Comparison of ENCODE assay signal across 1 cellular context in the genomic region with DNA sequence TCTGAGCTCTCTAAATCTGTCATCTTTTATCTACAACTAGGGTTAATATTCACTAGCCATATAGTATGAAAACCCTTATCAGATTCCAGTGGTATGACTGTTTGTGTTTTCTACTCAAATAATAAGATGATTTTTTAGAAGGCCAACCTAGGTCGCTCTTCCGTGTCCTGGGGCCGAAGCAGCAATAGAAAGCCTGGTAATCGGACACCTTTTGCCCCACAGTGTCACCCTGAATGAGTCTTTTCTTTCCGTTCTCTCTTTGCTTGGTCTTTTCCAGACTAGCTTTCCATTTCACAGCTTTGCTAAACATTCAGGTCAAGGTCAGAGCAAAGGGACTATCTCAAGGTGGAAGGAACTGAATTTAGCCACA.
TF ChIP-seq lines count a peak whose summit lies in the region.

No MANE protein-coding gene starts in this region.

TF ChIP-seq in HepG2, 621 proteins besides CTCF, POLR2A, EP300 and RAD21 (continued from another document):
- TF ChIP-seq ZNF670 (CRISPR knock-in tag; IDR thresholded peaks at IDR 0.05; ENCODE audit: borderline replicate concordance) = no peak
- TF ChIP-seq ZNF549 (CRISPR knock-in tag; IDR thresholded peaks at IDR 0.05) = no peak
- TF ChIP-seq, protein P1, sequence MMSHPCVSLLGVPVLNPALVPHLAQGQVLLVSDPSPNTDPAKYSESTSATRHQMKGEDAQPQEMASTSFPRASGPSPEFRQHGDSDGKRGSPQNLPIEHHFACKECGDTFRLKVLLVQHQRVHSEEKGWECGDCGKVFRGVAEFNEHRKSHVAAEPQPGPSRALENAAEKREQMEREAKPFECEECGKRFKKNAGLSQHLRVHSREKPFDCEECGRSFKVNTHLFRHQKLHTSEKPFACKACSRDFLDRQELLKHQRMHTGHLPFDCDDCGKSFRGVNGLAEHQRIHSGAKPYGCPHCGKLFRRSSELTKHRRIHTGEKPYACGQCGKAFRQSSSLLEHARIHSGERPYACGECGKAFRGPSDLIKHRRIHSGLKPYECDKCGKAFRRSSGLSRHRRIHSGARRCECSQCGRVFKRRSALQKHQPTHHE (CRISPR knock-in tag; IDR thresholded peaks at IDR 0.05; ENCODE audit: borderline replicate concordance) = no peak
- TF ChIP-seq YEATS4 (CRISPR knock-in tag; IDR thresholded peaks at IDR 0.05; ENCODE audit: borderline replicate concordance) = peak; percentile 28; the same call in 1 of the 2 replicates
- TF ChIP-seq ELF1 (CRISPR knock-in tag; IDR thresholded peaks at IDR 0.05) = peak; percentile 38; the same call in 1 of the 2 replicates
- peak; percentile 95 for TF ChIP-seq RARA (CRISPR knock-in tag; IDR thresholded peaks at IDR 0.05)
- peak; percentile 98 for TF ChIP-seq SIX1 (CRISPR knock-in tag; IDR thresholded peaks at IDR 0.05; ENCODE audit: borderline replicate concordance)
- TF ChIP-seq, protein P2, sequence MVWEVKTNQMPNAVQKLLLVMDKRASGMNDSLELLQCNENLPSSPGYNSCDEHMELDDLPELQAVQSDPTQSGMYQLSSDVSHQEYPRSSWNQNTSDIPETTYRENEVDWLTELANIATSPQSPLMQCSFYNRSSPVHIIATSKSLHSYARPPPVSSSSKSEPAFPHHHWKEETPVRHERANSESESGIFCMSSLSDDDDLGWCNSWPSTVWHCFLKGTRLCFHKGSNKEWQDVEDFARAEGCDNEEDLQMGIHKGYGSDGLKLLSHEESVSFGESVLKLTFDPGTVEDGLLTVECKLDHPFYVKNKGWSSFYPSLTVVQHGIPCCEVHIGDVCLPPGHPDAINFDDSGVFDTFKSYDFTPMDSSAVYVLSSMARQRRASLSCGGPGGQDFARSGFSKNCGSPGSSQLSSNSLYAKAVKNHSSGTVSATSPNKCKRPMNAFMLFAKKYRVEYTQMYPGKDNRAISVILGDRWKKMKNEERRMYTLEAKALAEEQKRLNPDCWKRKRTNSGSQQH (CRISPR knock-in tag; IDR thresholded peaks at IDR 0.05; ENCODE audit: low read depth) = no peak
- no peak for TF ChIP-seq HCFC1 (IDR thresholded peaks at IDR 0.05; ENCODE audit: low read depth, low read length)
- TF ChIP-seq, protein P3, sequence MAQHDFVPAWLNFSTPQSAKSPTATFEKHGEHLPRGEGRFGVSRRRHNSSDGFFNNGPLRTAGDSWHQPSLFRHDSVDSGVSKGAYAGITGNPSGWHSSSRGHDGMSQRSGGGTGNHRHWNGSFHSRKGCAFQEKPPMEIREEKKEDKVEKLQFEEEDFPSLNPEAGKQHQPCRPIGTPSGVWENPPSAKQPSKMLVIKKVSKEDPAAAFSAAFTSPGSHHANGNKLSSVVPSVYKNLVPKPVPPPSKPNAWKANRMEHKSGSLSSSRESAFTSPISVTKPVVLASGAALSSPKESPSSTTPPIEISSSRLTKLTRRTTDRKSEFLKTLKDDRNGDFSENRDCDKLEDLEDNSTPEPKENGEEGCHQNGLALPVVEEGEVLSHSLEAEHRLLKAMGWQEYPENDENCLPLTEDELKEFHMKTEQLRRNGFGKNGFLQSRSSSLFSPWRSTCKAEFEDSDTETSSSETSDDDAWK (CRISPR knock-in tag; IDR thresholded peaks at IDR 0.05) = no peak
- no peak for TF ChIP-seq GABPA (IDR thresholded peaks at IDR 0.05; ENCODE audit: low read depth, low read length)
- TF ChIP-seq GABPA (CRISPR knock-in tag; IDR thresholded peaks at IDR 0.05; ENCODE audit: low read depth) = no peak
- TF ChIP-seq PHF20 (CRISPR knock-in tag; IDR thresholded peaks at IDR 0.05) = no peak
- no peak for TF ChIP-seq XBP1 (CRISPR knock-in tag; IDR thresholded peaks at IDR 0.05)
- no peak for TF ChIP-seq ZNF709 (CRISPR knock-in tag; IDR thresholded peaks at IDR 0.05)
- no peak for TF ChIP-seq ZNF224 (CRISPR knock-in tag; IDR thresholded peaks at IDR 0.05)
- TF ChIP-seq, protein P4, sequence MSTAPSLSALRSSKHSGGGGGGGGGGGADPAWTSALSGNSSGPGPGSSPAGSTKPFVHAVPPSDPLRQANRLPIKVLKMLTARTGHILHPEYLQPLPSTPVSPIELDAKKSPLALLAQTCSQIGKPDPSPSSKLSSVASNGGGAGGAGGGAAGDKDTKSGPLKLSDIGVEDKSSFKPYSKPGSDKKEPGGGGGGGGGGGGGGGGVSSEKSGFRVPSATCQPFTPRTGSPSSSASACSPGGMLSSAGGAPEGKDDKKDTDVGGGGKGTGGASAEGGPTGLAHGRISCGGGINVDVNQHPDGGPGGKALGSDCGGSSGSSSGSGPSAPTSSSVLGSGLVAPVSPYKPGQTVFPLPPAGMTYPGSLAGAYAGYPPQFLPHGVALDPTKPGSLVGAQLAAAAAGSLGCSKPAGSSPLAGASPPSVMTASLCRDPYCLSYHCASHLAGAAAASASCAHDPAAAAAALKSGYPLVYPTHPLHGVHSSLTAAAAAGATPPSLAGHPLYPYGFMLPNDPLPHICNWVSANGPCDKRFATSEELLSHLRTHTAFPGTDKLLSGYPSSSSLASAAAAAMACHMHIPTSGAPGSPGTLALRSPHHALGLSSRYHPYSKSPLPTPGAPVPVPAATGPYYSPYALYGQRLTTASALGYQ (CRISPR knock-in tag; IDR thresholded peaks at IDR 0.05) = peak; percentile 79; the same call in 1 of the 2 replicates
- TF ChIP-seq, protein P5, sequence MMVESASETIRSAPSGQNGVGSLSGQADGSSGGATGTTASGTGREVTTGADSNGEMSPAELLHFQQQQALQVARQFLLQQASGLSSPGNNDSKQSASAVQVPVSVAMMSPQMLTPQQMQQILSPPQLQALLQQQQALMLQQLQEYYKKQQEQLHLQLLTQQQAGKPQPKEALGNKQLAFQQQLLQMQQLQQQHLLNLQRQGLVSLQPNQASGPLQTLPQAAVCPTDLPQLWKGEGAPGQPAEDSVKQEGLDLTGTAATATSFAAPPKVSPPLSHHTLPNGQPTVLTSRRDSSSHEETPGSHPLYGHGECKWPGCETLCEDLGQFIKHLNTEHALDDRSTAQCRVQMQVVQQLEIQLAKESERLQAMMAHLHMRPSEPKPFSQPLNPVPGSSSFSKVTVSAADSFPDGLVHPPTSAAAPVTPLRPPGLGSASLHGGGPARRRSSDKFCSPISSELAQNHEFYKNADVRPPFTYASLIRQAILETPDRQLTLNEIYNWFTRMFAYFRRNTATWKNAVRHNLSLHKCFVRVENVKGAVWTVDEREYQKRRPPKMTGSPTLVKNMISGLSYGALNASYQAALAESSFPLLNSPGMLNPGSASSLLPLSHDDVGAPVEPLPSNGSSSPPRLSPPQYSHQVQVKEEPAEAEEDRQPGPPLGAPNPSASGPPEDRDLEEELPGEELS (CRISPR knock-in tag; IDR thresholded peaks at IDR 0.05) = peak; percentile 86
- no peak for TF ChIP-seq ZNF460 (CRISPR knock-in tag; IDR thresholded peaks at IDR 0.05; ENCODE audit: borderline replicate concordance)
- no peak for TF ChIP-seq KLF12 (CRISPR knock-in tag; IDR thresholded peaks at IDR 0.05; ENCODE audit: borderline replicate concordance)
- no peak for TF ChIP-seq BHLHE40 (IDR thresholded peaks at IDR 0.05; ENCODE audit: low read length)
- TF ChIP-seq NCOA2 (CRISPR knock-in tag; IDR thresholded peaks at IDR 0.05) = peak; percentile 86
- TF ChIP-seq, protein P6, sequence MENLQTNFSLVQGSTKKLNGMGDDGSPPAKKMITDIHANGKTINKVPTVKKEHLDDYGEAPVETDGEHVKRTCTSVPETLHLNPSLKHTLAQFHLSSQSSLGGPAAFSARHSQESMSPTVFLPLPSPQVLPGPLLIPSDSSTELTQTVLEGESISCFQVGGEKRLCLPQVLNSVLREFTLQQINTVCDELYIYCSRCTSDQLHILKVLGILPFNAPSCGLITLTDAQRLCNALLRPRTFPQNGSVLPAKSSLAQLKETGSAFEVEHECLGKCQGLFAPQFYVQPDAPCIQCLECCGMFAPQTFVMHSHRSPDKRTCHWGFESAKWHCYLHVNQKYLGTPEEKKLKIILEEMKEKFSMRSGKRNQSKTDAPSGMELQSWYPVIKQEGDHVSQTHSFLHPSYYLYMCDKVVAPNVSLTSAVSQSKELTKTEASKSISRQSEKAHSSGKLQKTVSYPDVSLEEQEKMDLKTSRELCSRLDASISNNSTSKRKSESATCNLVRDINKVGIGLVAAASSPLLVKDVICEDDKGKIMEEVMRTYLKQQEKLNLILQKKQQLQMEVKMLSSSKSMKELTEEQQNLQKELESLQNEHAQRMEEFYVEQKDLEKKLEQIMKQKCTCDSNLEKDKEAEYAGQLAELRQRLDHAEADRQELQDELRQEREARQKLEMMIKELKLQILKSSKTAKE (CRISPR knock-in tag; IDR thresholded peaks at IDR 0.05; ENCODE audit: borderline replicate concordance) = 0 out of 2 replicates have a peak, but pooled peaks have one; percentile 30
- TF ChIP-seq TP53 (CRISPR knock-in tag; conservative IDR thresholded peaks at IDR 0.05) = no peak
- TF ChIP-seq SRY (CRISPR knock-in tag; IDR thresholded peaks at IDR 0.05) = no peak
- peak; percentile 54; the same call in 1 of the 2 replicates for TF ChIP-seq RXRA (CRISPR knock-in tag; IDR thresholded peaks at IDR 0.05)
- no peak for TF ChIP-seq ZNF468 (CRISPR knock-in tag; IDR thresholded peaks at IDR 0.05)
- TF ChIP-seq, protein P7, sequence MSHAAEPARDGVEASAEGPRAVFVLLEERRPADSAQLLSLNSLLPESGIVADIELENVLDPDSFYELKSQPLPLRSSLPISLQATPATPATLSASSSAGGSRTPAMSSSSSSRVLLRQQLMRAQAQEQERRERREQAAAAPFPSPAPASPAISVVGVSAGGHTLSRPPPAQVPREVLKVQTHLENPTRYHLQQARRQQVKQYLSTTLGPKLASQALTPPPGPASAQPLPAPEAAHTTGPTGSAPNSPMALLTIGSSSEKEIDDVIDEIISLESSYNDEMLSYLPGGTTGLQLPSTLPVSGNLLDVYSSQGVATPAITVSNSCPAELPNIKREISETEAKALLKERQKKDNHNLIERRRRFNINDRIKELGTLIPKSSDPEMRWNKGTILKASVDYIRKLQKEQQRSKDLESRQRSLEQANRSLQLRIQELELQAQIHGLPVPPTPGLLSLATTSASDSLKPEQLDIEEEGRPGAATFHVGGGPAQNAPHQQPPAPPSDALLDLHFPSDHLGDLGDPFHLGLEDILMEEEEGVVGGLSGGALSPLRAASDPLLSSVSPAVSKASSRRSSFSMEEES (CRISPR knock-in tag; IDR thresholded peaks at IDR 0.05) = no peak
- TF ChIP-seq, protein P8, sequence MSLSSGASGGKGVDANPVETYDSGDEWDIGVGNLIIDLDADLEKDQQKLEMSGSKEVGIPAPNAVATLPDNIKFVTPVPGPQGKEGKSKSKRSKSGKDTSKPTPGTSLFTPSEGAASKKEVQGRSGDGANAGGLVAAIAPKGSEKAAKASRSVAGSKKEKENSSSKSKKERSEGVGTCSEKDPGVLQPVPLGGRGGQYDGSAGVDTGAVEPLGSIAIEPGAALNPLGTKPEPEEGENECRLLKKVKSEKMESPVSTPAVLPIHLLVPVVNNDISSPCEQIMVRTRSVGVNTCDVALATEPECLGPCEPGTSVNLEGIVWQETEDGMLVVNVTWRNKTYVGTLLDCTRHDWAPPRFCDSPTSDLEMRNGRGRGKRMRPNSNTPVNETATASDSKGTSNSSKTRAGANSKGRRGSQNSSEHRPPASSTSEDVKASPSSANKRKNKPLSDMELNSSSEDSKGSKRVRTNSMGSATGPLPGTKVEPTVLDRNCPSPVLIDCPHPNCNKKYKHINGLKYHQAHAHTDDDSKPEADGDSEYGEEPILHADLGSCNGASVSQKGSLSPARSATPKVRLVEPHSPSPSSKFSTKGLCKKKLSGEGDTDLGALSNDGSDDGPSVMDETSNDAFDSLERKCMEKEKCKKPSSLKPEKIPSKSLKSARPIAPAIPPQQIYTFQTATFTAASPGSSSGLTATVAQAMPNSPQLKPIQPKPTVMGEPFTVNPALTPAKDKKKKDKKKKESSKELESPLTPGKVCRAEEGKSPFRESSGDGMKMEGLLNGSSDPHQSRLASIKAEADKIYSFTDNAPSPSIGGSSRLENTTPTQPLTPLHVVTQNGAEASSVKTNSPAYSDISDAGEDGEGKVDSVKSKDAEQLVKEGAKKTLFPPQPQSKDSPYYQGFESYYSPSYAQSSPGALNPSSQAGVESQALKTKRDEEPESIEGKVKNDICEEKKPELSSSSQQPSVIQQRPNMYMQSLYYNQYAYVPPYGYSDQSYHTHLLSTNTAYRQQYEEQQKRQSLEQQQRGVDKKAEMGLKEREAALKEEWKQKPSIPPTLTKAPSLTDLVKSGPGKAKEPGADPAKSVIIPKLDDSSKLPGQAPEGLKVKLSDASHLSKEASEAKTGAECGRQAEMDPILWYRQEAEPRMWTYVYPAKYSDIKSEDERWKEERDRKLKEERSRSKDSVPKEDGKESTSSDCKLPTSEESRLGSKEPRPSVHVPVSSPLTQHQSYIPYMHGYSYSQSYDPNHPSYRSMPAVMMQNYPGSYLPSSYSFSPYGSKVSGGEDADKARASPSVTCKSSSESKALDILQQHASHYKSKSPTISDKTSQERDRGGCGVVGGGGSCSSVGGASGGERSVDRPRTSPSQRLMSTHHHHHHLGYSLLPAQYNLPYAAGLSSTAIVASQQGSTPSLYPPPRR (CRISPR knock-in tag; IDR thresholded peaks at IDR 0.05; ENCODE audit: borderline replicate concordance) = peak; percentile 65; the same call in 1 of the 2 replicates
- no peak for TF ChIP-seq SIN3B (IDR thresholded peaks at IDR 0.05; ENCODE audit: low read length)
- no peak for TF ChIP-seq GATAD1 (CRISPR knock-in tag; IDR thresholded peaks at IDR 0.05)
TF ChIP-seq in HepG2: peak in this region for 75.
